31 cellular contexts compared by ENCODE assay signal in the genomic region with DNA sequence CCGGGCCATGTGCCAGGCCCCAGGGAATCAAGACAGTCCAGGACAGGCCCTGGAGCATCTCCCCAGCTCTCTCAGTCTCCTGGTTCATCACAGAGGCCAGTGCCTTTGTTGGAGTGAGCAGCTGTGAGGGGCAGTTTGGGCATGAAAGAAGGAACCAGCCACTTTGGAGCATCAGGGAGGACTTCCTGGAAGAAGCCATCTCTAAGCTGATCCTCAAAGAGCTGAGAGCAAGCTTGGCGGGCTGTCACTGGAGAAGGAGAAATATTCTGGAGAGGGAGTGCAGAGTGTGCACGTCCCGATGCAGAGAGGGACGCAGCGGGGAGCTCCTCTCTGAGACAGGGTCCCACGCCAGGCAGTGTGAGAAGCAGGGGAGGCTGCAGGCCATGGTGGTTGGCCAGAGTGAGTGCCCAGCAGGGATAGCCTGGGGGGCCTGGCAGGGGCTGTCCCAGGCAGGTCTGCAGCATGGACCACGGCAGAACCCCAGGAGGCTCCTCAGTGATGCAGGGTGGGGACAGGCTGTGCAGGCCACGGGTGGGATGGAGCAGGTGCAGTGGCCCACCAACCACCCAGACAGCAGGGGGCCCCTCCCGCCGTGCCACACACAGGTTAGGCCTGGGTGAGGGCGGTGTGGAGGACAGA.
"Had no signal": no experiment of that assay in that cellular context is flagged by ENCODE, and none has a peak within 500 bp of the region (broad histone marks: within the 10 kb centered on the region; RNA-seq: fewer than 3 reads in every experiment).

No MANE protein-coding gene starts in this region.

- DNase-seq: activated CD4-positive, alpha-beta memory T cell treated with anti-CD3 and anti-CD28 coated beads for 36 hours; activated CD4-positive, alpha-beta T cell treated with anti-CD3 and anti-CD28 coated beads, Interleukin-2, amount 10 ng/mL, durations not matched to agents 24 days and 14 days; activated CD4-positive, CD25-positive, alpha-beta regulatory T cell treated with anti-CD3 and anti-CD28 coated beads, Interleukin-2, amount 50 U/mL, for 72 hours; activated CD8-positive, alpha-beta memory T cell treated with anti-CD3 and anti-CD28 coated beads, Interleukin-2, amount 50 U/mL, for 48 hours; activated gamma-delta T cell; activated naive CD4-positive, alpha-beta T cell treated with anti-CD3 and anti-CD28 coated beads, Interleukin-2, amount 10 ng/mL, durations not matched to agents 7 days and 5 days; activated naive CD8-positive, alpha-beta T cell treated with anti-CD3 and anti-CD28 coated beads, Interleukin-2, amount 10 ng/mL, durations not matched to agents 7 days and 5 days; activated T-cell treated with anti-CD3 and anti-CD28 coated beads, Interleukin-2, amount 50 U/mL, for 24 hours; central memory CD4-positive, alpha-beta T cell; foreskin fibroblast; kidney glomerular epithelial cell; lower lobe of right lung; mesenchymal stem cell; ovary; sigmoid colon; small intestine; stimulated activated CD4-positive, alpha-beta T cell treated with anti-CD3 and anti-CD28 coated beads, Interleukin-4, amount 100 ng/mL, for 24 hours; stimulated activated naive CD8-positive, alpha-beta T cell treated with anti-CD3 and anti-CD28 coated beads, Interleukin-15, amount 100 ng/mL, for 72 hours; substantia nigra; T-helper 17 cell; T1000; uterus; WERI-Rb-1 had no signal

- ATAC-seq: esophagus mucosa; left lung; lower lobe of right lung; natural killer cell treated with Interleukin-12 subunit alpha and Interleukin-12 subunit beta and Interleukin-15 and Interleukin-18, amount 100 ng/mL, for 72 hours; stimulated activated effector memory CD8-positive, alpha-beta T cell treated with anti-CD3 and anti-CD28 coated beads, Interleukin-12 subunit alpha, Interleukin-12 subunit beta, amount 100 ng/mL, for 72 hours; T-helper 17 cell had no signal

- H3K9me3 Mint-ChIP-seq: activated CD4-positive, alpha-beta memory T cell treated with anti-CD3 and anti-CD28 coated beads for 36 hours; activated CD4-positive, alpha-beta T cell treated with anti-CD3 and anti-CD28 coated beads, Interleukin-2, amount 10 ng/mL, durations not matched to agents 24 days and 14 days; activated naive CD4-positive, alpha-beta T cell treated with anti-CD3 and anti-CD28 coated beads, Interleukin-2, amount 10 ng/mL, durations not matched to agents 7 days and 5 days; activated naive CD8-positive, alpha-beta T cell treated with anti-CD3 and anti-CD28 coated beads, Interleukin-2, amount 10 ng/mL, durations not matched to agents 7 days and 5 days; activated T-cell treated with anti-CD3 and anti-CD28 coated beads, Interleukin-2, amount 50 U/mL, for 24 hours; natural killer cell treated with Interleukin-12 subunit alpha and Interleukin-12 subunit beta and Interleukin-15 and Interleukin-18, amount 100 ng/mL, for 72 hours; stimulated activated effector memory CD8-positive, alpha-beta T cell treated with anti-CD3 and anti-CD28 coated beads, Interleukin-12 subunit alpha, Interleukin-12 subunit beta, amount 100 ng/mL, for 72 hours; stimulated activated naive CD8-positive, alpha-beta T cell treated with anti-CD3 and anti-CD28 coated beads, Interleukin-15, amount 100 ng/mL, for 72 hours; type B pancreatic cell had no signal

- H3K9me3 ChIP-seq: heart left ventricle, left lung, lower lobe of right lung, neutrophil, ovary, sigmoid colon, uterus had no signal

- H3K4me3 Mint-ChIP-seq: activated CD4-positive, alpha-beta memory T cell treated with anti-CD3 and anti-CD28 coated beads for 36 hours; activated CD4-positive, alpha-beta T cell treated with anti-CD3 and anti-CD28 coated beads, Interleukin-2, amount 10 ng/mL, durations not matched to agents 24 days and 14 days; activated naive CD4-positive, alpha-beta T cell treated with anti-CD3 and anti-CD28 coated beads, Interleukin-2, amount 10 ng/mL, durations not matched to agents 7 days and 5 days; activated naive CD8-positive, alpha-beta T cell treated with anti-CD3 and anti-CD28 coated beads, Interleukin-2, amount 10 ng/mL, durations not matched to agents 7 days and 5 days; activated T-cell treated with anti-CD3 and anti-CD28 coated beads, Interleukin-2, amount 50 U/mL, for 24 hours; natural killer cell treated with Interleukin-12 subunit alpha and Interleukin-12 subunit beta and Interleukin-15 and Interleukin-18, amount 100 ng/mL, for 72 hours; stimulated activated effector memory CD8-positive, alpha-beta T cell treated with anti-CD3 and anti-CD28 coated beads, Interleukin-12 subunit alpha, Interleukin-12 subunit beta, amount 100 ng/mL, for 72 hours; stimulated activated naive CD8-positive, alpha-beta T cell treated with anti-CD3 and anti-CD28 coated beads, Interleukin-15, amount 100 ng/mL, for 72 hours; T-helper 17 cell; type B pancreatic cell had no signal

- H3K4me1 ChIP-seq: uterus had no signal

- H3K27ac Mint-ChIP-seq: activated CD4-positive, alpha-beta memory T cell treated with anti-CD3 and anti-CD28 coated beads for 36 hours; activated CD4-positive, alpha-beta T cell treated with anti-CD3 and anti-CD28 coated beads, Interleukin-2, amount 10 ng/mL, durations not matched to agents 24 days and 14 days; activated naive CD4-positive, alpha-beta T cell treated with anti-CD3 and anti-CD28 coated beads, Interleukin-2, amount 10 ng/mL, durations not matched to agents 7 days and 5 days; activated naive CD8-positive, alpha-beta T cell treated with anti-CD3 and anti-CD28 coated beads, Interleukin-2, amount 10 ng/mL, durations not matched to agents 7 days and 5 days; activated T-cell treated with anti-CD3 and anti-CD28 coated beads, Interleukin-2, amount 50 U/mL, for 24 hours; natural killer cell treated with Interleukin-12 subunit alpha and Interleukin-12 subunit beta and Interleukin-15 and Interleukin-18, amount 100 ng/mL, for 72 hours; progenitor cell of endocrine pancreas; stimulated activated effector memory CD8-positive, alpha-beta T cell treated with anti-CD3 and anti-CD28 coated beads, Interleukin-12 subunit alpha, Interleukin-12 subunit beta, amount 100 ng/mL, for 72 hours; stimulated activated naive CD8-positive, alpha-beta T cell treated with anti-CD3 and anti-CD28 coated beads, Interleukin-15, amount 100 ng/mL, for 72 hours; T-helper 17 cell; type B pancreatic cell had no signal

- H3K27ac ChIP-seq: heart left ventricle, left lung, lower lobe of right lung, neutrophil, ovary, sigmoid colon, uterus, WERI-Rb-1 had no signal

- H3K36me3 ChIP-seq: left lung, lower lobe of right lung, neutrophil, ovary, sigmoid colon, uterus, WERI-Rb-1 had no signal

- H3K36me3 Mint-ChIP-seq: activated CD4-positive, alpha-beta memory T cell treated with anti-CD3 and anti-CD28 coated beads for 36 hours; activated naive CD4-positive, alpha-beta T cell treated with anti-CD3 and anti-CD28 coated beads, Interleukin-2, amount 10 ng/mL, durations not matched to agents 7 days and 5 days; activated naive CD8-positive, alpha-beta T cell treated with anti-CD3 and anti-CD28 coated beads, Interleukin-2, amount 10 ng/mL, durations not matched to agents 7 days and 5 days; natural killer cell treated with Interleukin-12 subunit alpha and Interleukin-12 subunit beta and Interleukin-15 and Interleukin-18, amount 100 ng/mL, for 72 hours; stimulated activated effector memory CD8-positive, alpha-beta T cell treated with anti-CD3 and anti-CD28 coated beads, Interleukin-12 subunit alpha, Interleukin-12 subunit beta, amount 100 ng/mL, for 72 hours; type B pancreatic cell had no signal

- H3K4me3 ChIP-seq: heart left ventricle, left lung, lower lobe of right lung, ovary, sigmoid colon, uterus had no signal

- H3K27me3 ChIP-seq: heart left ventricle, left lung, neutrophil, ovary, sigmoid colon, uterus had no signal

- H3K27me3 Mint-ChIP-seq: activated CD4-positive, alpha-beta memory T cell treated with anti-CD3 and anti-CD28 coated beads for 36 hours; activated CD4-positive, alpha-beta T cell treated with anti-CD3 and anti-CD28 coated beads, Interleukin-2, amount 10 ng/mL, durations not matched to agents 24 days and 14 days; activated naive CD4-positive, alpha-beta T cell treated with anti-CD3 and anti-CD28 coated beads, Interleukin-2, amount 10 ng/mL, durations not matched to agents 7 days and 5 days; activated naive CD8-positive, alpha-beta T cell treated with anti-CD3 and anti-CD28 coated beads, Interleukin-2, amount 10 ng/mL, durations not matched to agents 7 days and 5 days; activated T-cell treated with anti-CD3 and anti-CD28 coated beads, Interleukin-2, amount 50 U/mL, for 24 hours; natural killer cell treated with Interleukin-12 subunit alpha and Interleukin-12 subunit beta and Interleukin-15 and Interleukin-18, amount 100 ng/mL, for 72 hours; progenitor cell of endocrine pancreas; stimulated activated naive CD8-positive, alpha-beta T cell treated with anti-CD3 and anti-CD28 coated beads, Interleukin-15, amount 100 ng/mL, for 72 hours; T-helper 17 cell; type B pancreatic cell had no signal
